19 cellular contexts compared by ENCODE assay signal in genomic region chr17:48502901-48503300, GRCh38. TPM values are rescaled to one million over a fixed set of nuclear protein-coding genes. Genes with fewer than 3 reads are reported as not detected.
DNase-seq lines count a peak whose midpoint lies in the region; ATAC-seq, FAIRE-seq and TF ChIP-seq lines count a peak whose summit lies in the region.
"Had no signal": no experiment of that assay in that cellular context is flagged by ENCODE, and none has a peak within 500 bp of the region (broad histone marks: within the 10 kb centered on the region; RNA-seq: fewer than 3 reads in every experiment).

No MANE protein-coding gene starts in this region.

- H3K36me3 ChIP-seq in cardiac muscle cell: no peaks in the 10 kb centered on the region
- no peaks in the 10 kb centered on the region for H3K36me3 ChIP-seq in right atrium auricular region

- peaks cover 79% of the 10 kb centered on the region for H3K4me1 Mint-ChIP-seq in mesothelial cell of epicardium
- peaks cover 56% of the 10 kb centered on the region for H3K4me1 Mint-ChIP-seq in type B pancreatic cell (ENCODE audit: unreplicated experiment)
- no peaks in the 10 kb centered on the region for H3K4me1 Mint-ChIP-seq in stimulated activated naive B cell treated with anti-CD40 and anti-IgM and Interleukin-4, amounts not matched to agents 10 μg/mL and 1 μg/mL and 100 μg/mL, for 72 hours

- DNase-seq in cardiac muscle cell (ENCODE audit: low read depth in 1 of 2, low spot score in 1 of 2): peak in 1 of 2 donors; percentile 35
- no peak for DNase-seq in right atrium auricular region (ENCODE audit: low spot score)
- DNase-seq in mesothelial cell of epicardium (ENCODE audit: low spot score in 2 of 2, unreplicated experiment in 2 of 2): no peak
- no peak for DNase-seq in type B pancreatic cell (ENCODE audit: extremely low spot score, unreplicated experiment)
- DNase-seq in stimulated activated naive B cell treated with anti-CD40 and anti-IgM and Interleukin-4, amounts not matched to agents 10 μg/mL and 1 μg/mL and 100 μg/mL, for 72 hours: no peak
- DNase-seq in GM10248 (ENCODE audit: extremely low spot score): no peak
- DNase-seq in RCC 7860 (ENCODE audit: low spot score): no peak
- DNase-seq: Caco-2; CD8-positive, alpha-beta T cell; DND-41; GDM1; H7 had no signal

- H3K9me3 Mint-ChIP-seq in mesothelial cell of epicardium (no peaks in the 10 kb centered on the region), type B pancreatic cell (no peaks in the 10 kb centered on the region)
- H3K9me3 Mint-ChIP-seq in stimulated activated naive B cell treated with anti-CD40 and anti-IgM and Interleukin-4, amounts not matched to agents 10 μg/mL and 1 μg/mL and 100 μg/mL, for 72 hours: no peaks in the 10 kb centered on the region
- H3K9me3 Mint-ChIP-seq: CD8-positive, alpha-beta T cell; GM23338 had no signal

- no peak overlapping the region for H3K4me3 Mint-ChIP-seq in mesothelial cell of epicardium
- H3K4me3 Mint-ChIP-seq in type B pancreatic cell: no peak overlapping the region
- no peak overlapping the region for H3K4me3 Mint-ChIP-seq in stimulated activated naive B cell treated with anti-CD40 and anti-IgM and Interleukin-4, amounts not matched to agents 10 μg/mL and 1 μg/mL and 100 μg/mL, for 72 hours
- H3K4me3 Mint-ChIP-seq: CD8-positive, alpha-beta T cell; GM23338 had no signal

- ATAC-seq in esophagus mucosa: peak; percentile 38
- no peak for ATAC-seq in stimulated activated naive B cell treated with anti-CD40 and anti-IgM and Interleukin-4, amounts not matched to agents 10 μg/mL and 1 μg/mL and 100 μg/mL, for 72 hours (replicated peaks)
- ATAC-seq: CD8-positive, alpha-beta T cell had no signal

- H3K27ac ChIP-seq in cardiac muscle cell: peak overlapping the region; percentile 29
- H3K27ac ChIP-seq in right atrium auricular region: no peak overlapping the region
- H3K27ac ChIP-seq: 22Rv1 had no signal

- FAIRE-seq in RCC 7860 (lab: Jason Lieb, UNC): no peak
- FAIRE-seq: GM18507 had no signal

- H3K27me3 Mint-ChIP-seq in mesothelial cell of epicardium (ENCODE audit: low read depth) (no peaks in the 10 kb centered on the region), type B pancreatic cell (peaks cover 28% of the 10 kb centered on the region)
- peaks cover 42 to 49% of the 10 kb centered on the region in 2 donors for H3K27me3 Mint-ChIP-seq in stimulated activated naive B cell treated with anti-CD40 and anti-IgM and Interleukin-4, amounts not matched to agents 10 μg/mL and 1 μg/mL and 100 μg/mL, for 72 hours

- H3K4me3 ChIP-seq in cardiac muscle cell (no peak overlapping the region), right atrium auricular region (no peak overlapping the region)
- H3K4me3 ChIP-seq: GM23338 had no signal

- no peaks in the 10 kb centered on the region for H3K9me3 ChIP-seq in cardiac muscle cell (ENCODE audit: low read depth)
- H3K9me3 ChIP-seq in right atrium auricular region: no peaks in the 10 kb centered on the region
- H3K9me3 ChIP-seq: Caco-2 had no signal

- POLR2A ChIA-PET in GM10248 (lab: Yijun Ruan, JAX): no interaction called here

- H3K36me3 Mint-ChIP-seq in mesothelial cell of epicardium (no peaks in the 10 kb centered on the region), type B pancreatic cell (no peaks in the 10 kb centered on the region)
- H3K36me3 Mint-ChIP-seq in stimulated activated naive B cell treated with anti-CD40 and anti-IgM and Interleukin-4, amounts not matched to agents 10 μg/mL and 1 μg/mL and 100 μg/mL, for 72 hours: peaks cover 0 to 1% of the 10 kb centered on the region in 2 donors
- H3K36me3 Mint-ChIP-seq: CD14-positive monocyte; CD8-positive, alpha-beta T cell had no signal

- TF ChIP-seq CTCF in cardiac muscle cell (IDR thresholded peaks at IDR 0.05; ENCODE audit: low read depth, low read length) (no peak), right atrium auricular region (IDR thresholded peaks at IDR 0.05) (no peak), mesothelial cell of epicardium (IDR thresholded peaks at IDR 0.05; ENCODE audit: unreplicated experiment) (no peak), type B pancreatic cell (conservative IDR thresholded peaks at IDR 0.05) (no peak), GM10248 (IDR thresholded peaks at IDR 0.05; ENCODE audit: control extremely low read depth, extremely low read depth, low read depth, missing control alignments) (no peak)

- H3K27me3 ChIP-seq in cardiac muscle cell (no peaks in the 10 kb centered on the region), right atrium auricular region (no peaks in the 10 kb centered on the region)

- CTCF ChIA-PET in GM10248 (lab: Yijun Ruan, JAX): interaction anchor here (1.0 to 2.8 kb wide), 5 partner anchors 11 to 240 kb away, joined by 3 to 24 read pairs (median 4); no protein-coding TSS in a partner anchor

- H3K27ac Mint-ChIP-seq in mesothelial cell of epicardium: peak overlapping the region; percentile 79
- H3K27ac Mint-ChIP-seq in type B pancreatic cell: peak overlapping the region; percentile 33
- no peak overlapping the region for H3K27ac Mint-ChIP-seq in stimulated activated naive B cell treated with anti-CD40 and anti-IgM and Interleukin-4, amounts not matched to agents 10 μg/mL and 1 μg/mL and 100 μg/mL, for 72 hours
- H3K27ac Mint-ChIP-seq: CD14-positive monocyte; CD8-positive, alpha-beta T cell; GM23338 had no signal

- H3K4me1 ChIP-seq in cardiac muscle cell (ENCODE audit: low read depth) (peaks cover 73% of the 10 kb centered on the region), right atrium auricular region (no peaks in the 10 kb centered on the region)

RNA-seq across cellular contexts. Expression of gene HOXB1, which starts 27.9 kb away (rescaled TPM):
- 5.9 and 6.6 TPM in 2 replicates for total RNA-seq in cardiac muscle cell
- polyA plus RNA-seq in cardiac muscle cell: 9.1 and 12.4 TPM in 2 replicates
- not detected for total RNA-seq in right atrium auricular region
- total RNA-seq in esophagus mucosa: 0.24 TPM
- total RNA-seq in mesothelial cell of epicardium: 0.24 to 0.43 TPM (median 0.25 TPM) in 3 replicates
- total RNA-seq in type B pancreatic cell (ENCODE audit: low replicate concordance): 0.29 and 0.79 TPM in 2 replicates
- total RNA-seq: A673; Caco-2; CD8-positive, alpha-beta T cell; GM23338 had no signal
- polyA plus RNA-seq: BJ, CD14-positive monocyte, GM23338 had no signal

RNA-seq across cellular contexts. Expression of gene HOXB2, which starts 42.0 kb away (rescaled TPM):
- total RNA-seq in cardiac muscle cell (111 and 114 TPM in 2 replicates), right atrium auricular region (1 to 10 TPM; 4.8 to 5.5 TPM), esophagus mucosa (14.1 TPM), mesothelial cell of epicardium (46.6 to 47.2 TPM (median 46.7 TPM) in 3 replicates), type B pancreatic cell (ENCODE audit: low replicate concordance) (35.6 and 36.5 TPM in 2 replicates)
- 107 and 116 TPM in 2 replicates for polyA plus RNA-seq in cardiac muscle cell
- total RNA-seq: GM23338 had no signal
- polyA plus RNA-seq: GM23338 had no signal
